25 cellular contexts compared by ENCODE assay signal in the genomic region with DNA sequence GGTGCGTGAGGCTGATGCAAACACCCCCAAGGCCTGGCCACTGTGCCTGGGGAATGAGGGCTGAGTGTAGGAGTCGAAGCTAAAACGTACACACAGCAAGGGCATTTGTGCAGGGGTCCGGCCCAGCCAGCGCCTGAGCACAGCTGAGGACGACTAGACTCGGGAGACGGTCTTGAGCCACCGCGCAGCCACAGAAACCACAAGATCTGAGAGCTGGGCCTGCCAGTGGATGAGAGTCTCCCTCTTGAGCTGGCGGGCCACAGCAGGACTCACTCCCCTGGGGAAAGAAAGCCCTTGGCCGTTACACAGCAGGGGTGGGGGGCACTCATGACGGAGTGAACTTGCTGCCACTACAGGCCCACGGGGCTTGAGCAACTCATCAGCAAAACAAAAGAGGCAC. TPM values are rescaled to one million over a fixed set of nuclear protein-coding genes. Genes with fewer than 3 reads are reported as not detected.
A peak's percentile ranks its signal among the peaks of the same experiment; 100 is the strongest.
DNase-seq lines count a peak whose midpoint lies in the region; ATAC-seq, FAIRE-seq and TF ChIP-seq lines count a peak whose summit lies in the region.
"Had no signal": no experiment of that assay in that cellular context is flagged by ENCODE, and none has a peak within 500 bp of the region (broad histone marks: within the 10 kb centered on the region; RNA-seq: fewer than 3 reads in every experiment).

No MANE protein-coding gene starts in this region.

- peaks cover 9% of the 10 kb centered on the region for H3K36me3 Mint-ChIP-seq in WTC11
- H3K36me3 Mint-ChIP-seq in stimulated activated effector memory CD8-positive, alpha-beta T cell treated with anti-CD3 and anti-CD28 coated beads, Interleukin-12 subunit alpha, Interleukin-12 subunit beta, amount 100 ng/mL, for 72 hours, result peaks cover 40% of the 10 kb centered on the region

- no peaks in the 10 kb centered on the region for H3K27me3 Mint-ChIP-seq in WTC11 (ENCODE audit: low read depth)
- H3K27me3 Mint-ChIP-seq: activated naive CD4-positive, alpha-beta T cell treated with anti-CD3 and anti-CD28 coated beads, Interleukin-2, amount 50 U/mL, for 24 hours; progenitor cell of endocrine pancreas; stimulated activated naive B cell treated with anti-CD40 and anti-IgM and Interleukin-4, amounts not matched to agents 10 μg/mL and 1 μg/mL and 100 μg/mL, for 72 hours had no signal

- H3K4me1 Mint-ChIP-seq in WTC11, result peaks cover 65% of the 10 kb centered on the region
- H3K4me1 Mint-ChIP-seq in stimulated activated effector memory CD8-positive, alpha-beta T cell treated with anti-CD3 and anti-CD28 coated beads, Interleukin-12 subunit alpha, Interleukin-12 subunit beta, amount 100 ng/mL, for 72 hours, result peaks cover 6% of the 10 kb centered on the region

- no peak for TF ChIP-seq CTCF in DOHH2 (IDR thresholded peaks at IDR 0.05; ENCODE audit: low read depth, low read length, poor library complexity, severe bottlenecking)
- TF ChIP-seq CTCF in WTC11 (IDR thresholded peaks at IDR 0.05), result no peak

- H4K8ac ChIP-seq in mesendoderm (ENCODE audit: low read depth, low read length), result no peak overlapping the region

- H2BK120ac ChIP-seq in mesendoderm (ENCODE audit: low read depth, low read length), result no peak overlapping the region

- H4K5ac ChIP-seq in mesendoderm (ENCODE audit: low read length), result no peak overlapping the region

- FAIRE-seq in GM12891 (lab: Jason Lieb, UNC), result no peak
- FAIRE-seq: astrocyte, G401.6 had no signal

- WGBS in mesendoderm (ENCODE audit: extremely low coverage, insufficient coverage, low lambda C conversion rate), result no CpG with 5 or more reads among the region's 14 CpGs

- POLR2A ChIA-PET in WTC11 (lab: Charles Lee), result interaction anchor here (0.9 kb wide), 1 partner anchor 28 kb away, joined by 3 read pairs; no protein-coding TSS in a partner anchor

- H3K56ac ChIP-seq in mesendoderm (ENCODE audit: low read length), result peak overlapping the region; percentile 40

- H4K20me1 ChIP-seq in DOHH2 (ENCODE audit: control insufficient read depth, insufficient read depth, low read depth, low read length), result no peaks in the 10 kb centered on the region

- CTCF ChIA-PET in WTC11 (lab: Charles Lee), result interaction anchor here (0.8 to 2.9 kb wide), 9 partner anchors 10 to 55 kb away, joined by 3 to 16 read pairs (median 4); no protein-coding TSS in a partner anchor

- H3K9me3 Mint-ChIP-seq in WTC11, result no peaks in the 10 kb centered on the region
- no peaks in the 10 kb centered on the region for H3K9me3 Mint-ChIP-seq in stimulated activated effector memory CD8-positive, alpha-beta T cell treated with anti-CD3 and anti-CD28 coated beads, Interleukin-12 subunit alpha, Interleukin-12 subunit beta, amount 100 ng/mL, for 72 hours
- H3K9me3 Mint-ChIP-seq: activated naive CD4-positive, alpha-beta T cell treated with anti-CD3 and anti-CD28 coated beads, Interleukin-2, amount 50 U/mL, for 24 hours; activated T-cell treated with anti-CD3 and anti-CD28 coated beads, Interleukin-2, amount 50 U/mL, for 72 hours; neural crest cell; stimulated activated naive B cell treated with anti-CD40 and anti-IgM and Interleukin-4, amounts not matched to agents 10 μg/mL and 1 μg/mL and 100 μg/mL, for 72 hours had no signal

- H3K9me3 ChIP-seq in DOHH2 (ENCODE audit: control insufficient read depth, insufficient read depth, low read length), result no peaks in the 10 kb centered on the region
- H3K9me3 ChIP-seq in HAP-1, result no peaks in the 10 kb centered on the region
- H3K9me3 ChIP-seq: mucosa of descending colon, thoracic aorta had no signal

- H3K4ac ChIP-seq in mesendoderm (ENCODE audit: low read depth, low read length), result no peak overlapping the region

- peaks cover 5% of the 10 kb centered on the region for H3K79me1 ChIP-seq in mesendoderm (ENCODE audit: low read length)

- H3K4me1 ChIP-seq in DOHH2 (ENCODE audit: control insufficient read depth, low read length) (peaks cover 62% of the 10 kb centered on the region), HAP-1 (peaks cover 10% of the 10 kb centered on the region), mesendoderm (ENCODE audit: control insufficient read depth, low read depth, low read length) (no peaks in the 10 kb centered on the region)

- H3K27ac ChIP-seq in DOHH2 (ENCODE audit: low read depth, low read length), result peak overlapping the region; percentile 78
- peak overlapping the region; percentile 23 for H3K27ac ChIP-seq in mesendoderm (ENCODE audit: low read depth, low read length)
- H3K27ac ChIP-seq: thoracic aorta had no signal

- H3K4me2 ChIP-seq in DOHH2 (ENCODE audit: low read length), result peak overlapping the region; percentile 79
- H3K4me2 ChIP-seq in mesendoderm (ENCODE audit: low read length), result no peak overlapping the region

- H3K4me3 Mint-ChIP-seq in WTC11, result no peak overlapping the region
- H3K4me3 Mint-ChIP-seq in stimulated activated effector memory CD8-positive, alpha-beta T cell treated with anti-CD3 and anti-CD28 coated beads, Interleukin-12 subunit alpha, Interleukin-12 subunit beta, amount 100 ng/mL, for 72 hours, result no peak overlapping the region
- H3K4me3 Mint-ChIP-seq: activated naive CD4-positive, alpha-beta T cell treated with anti-CD3 and anti-CD28 coated beads, Interleukin-2, amount 50 U/mL, for 24 hours; activated T-cell treated with anti-CD3 and anti-CD28 coated beads, Interleukin-2, amount 50 U/mL, for 72 hours; neural crest cell; stimulated activated naive B cell treated with anti-CD40 and anti-IgM and Interleukin-4, amounts not matched to agents 10 μg/mL and 1 μg/mL and 100 μg/mL, for 72 hours had no signal

- H3K27me3 ChIP-seq in DOHH2 (ENCODE audit: control insufficient read depth, low read length) (no peaks in the 10 kb centered on the region), HAP-1 (ENCODE audit: low read depth) (no peaks in the 10 kb centered on the region), mesendoderm (ENCODE audit: insufficient read depth, low read length, poor library complexity) (no peaks in the 10 kb centered on the region)

- no peak overlapping the region for H2BK15ac ChIP-seq in mesendoderm (replicated peaks; ENCODE audit: low read depth)

- H3K79me2 ChIP-seq in DOHH2 (ENCODE audit: control insufficient read depth, low read length), result peaks cover 25% of the 10 kb centered on the region
- H3K79me2 ChIP-seq in mesendoderm (ENCODE audit: control insufficient read depth, insufficient read depth, low read length), result no peaks in the 10 kb centered on the region

- peak overlapping the region; percentile 30 for H3K9ac ChIP-seq in mesendoderm (ENCODE audit: low read length)

- H3K36me3 ChIP-seq in DOHH2 (ENCODE audit: control insufficient read depth, low read length) (peaks cover 36% of the 10 kb centered on the region), HAP-1 (replicated peaks) (peaks cover 27% of the 10 kb centered on the region), mesendoderm (ENCODE audit: control insufficient read depth, insufficient read depth, low read length) (no peaks in the 10 kb centered on the region)
- H3K36me3 ChIP-seq: thoracic aorta had no signal

- no peak overlapping the region for H2AK5ac ChIP-seq in mesendoderm (ENCODE audit: low read length)

- no peaks in the 10 kb centered on the region for H3K9me2 ChIP-seq in DOHH2 (replicated peaks; ENCODE audit: control insufficient read depth, low read length)

- peak overlapping the region; percentile 86 for H3K27ac Mint-ChIP-seq in WTC11
- H3K27ac Mint-ChIP-seq in stimulated activated effector memory CD8-positive, alpha-beta T cell treated with anti-CD3 and anti-CD28 coated beads, Interleukin-12 subunit alpha, Interleukin-12 subunit beta, amount 100 ng/mL, for 72 hours, result no peak overlapping the region
- H3K27ac Mint-ChIP-seq: activated naive CD4-positive, alpha-beta T cell treated with anti-CD3 and anti-CD28 coated beads, Interleukin-2, amount 50 U/mL, for 24 hours; activated T-cell treated with anti-CD3 and anti-CD28 coated beads, Interleukin-2, amount 50 U/mL, for 72 hours; progenitor cell of endocrine pancreas had no signal

- H3K18ac ChIP-seq in mesendoderm (ENCODE audit: low read length), result no peak overlapping the region

- peaks cover 14% of the 10 kb centered on the region for H3F3A ChIP-seq in DOHH2 (ENCODE audit: control insufficient read depth, insufficient read depth)

- H2BK5ac ChIP-seq in mesendoderm (ENCODE audit: low read length), result no peak overlapping the region

- ATAC-seq in WTC11 (no peak), HG02852 (IDR thresholded peaks at IDR 0.05; ENCODE audit: unreplicated experiment) (no peak)
- no peak for ATAC-seq in stimulated activated effector memory CD8-positive, alpha-beta T cell treated with anti-CD3 and anti-CD28 coated beads, Interleukin-12 subunit alpha, Interleukin-12 subunit beta, amount 100 ng/mL, for 72 hours
- ATAC-seq: activated T-cell treated with anti-CD3 and anti-CD28 coated beads, Interleukin-2, amount 50 U/mL, for 72 hours; left ventricle myocardium superior; mucosa of descending colon; stimulated activated naive B cell treated with anti-CD40 and anti-IgM and Interleukin-4, amounts not matched to agents 10 μg/mL and 1 μg/mL and 100 μg/mL, for 72 hours had no signal

- DNase-seq in HAP-1 (ENCODE audit: low spot score in 2 of 2) (peak; percentile 17 to 41), WTC11 (ENCODE audit: low spot score) (peak; percentile 40), mesendoderm (no peak), RPMI8226 (no peak), GM12891 (ENCODE audit: insufficient read length, low spot score) (no peak)
- no peak for DNase-seq in stimulated activated effector memory CD8-positive, alpha-beta T cell treated with anti-CD3 and anti-CD28 coated beads, Interleukin-12 subunit alpha, Interleukin-12 subunit beta, amount 100 ng/mL, for 72 hours (ENCODE audit: low spot score in 2 of 2)
- DNase-seq: activated CD4-positive, alpha-beta T cell treated with anti-CD3 and anti-CD28 coated beads for 48 hours; activated T-cell treated with anti-CD3 and anti-CD28 coated beads, Interleukin-2, amount 50 U/mL, for 72 hours; effector CD4-positive, alpha-beta T cell; erythroblast; foreskin fibroblast; left ventricle myocardium superior; mucosa of descending colon; NCI-H1436; NCI-H2171; NCI-H69; stimulated activated naive B cell treated with anti-CD40 and anti-IgM and Interleukin-4, amounts not matched to agents 10 μg/mL and 1 μg/mL and 100 μg/mL, for 72 hours had no signal

- H3K4me3 ChIP-seq in DOHH2 (ENCODE audit: low read length) (peak overlapping the region; percentile 67), HAP-1 (no peak overlapping the region), mesendoderm (ENCODE audit: low read length) (no peak overlapping the region)
- H3K4me3 ChIP-seq: mucosa of descending colon, thoracic aorta had no signal

- TF ChIP-seq POLR2A in GM12891 (IDR thresholded peaks at IDR 0.05; ENCODE audit: low read depth, low read length), result no peak

- no peak overlapping the region for H3K23ac ChIP-seq in mesendoderm (ENCODE audit: low read length)

- in situ Hi-C loops in HAP-1 (cut with MboI; ENCODE audit: low sequenced_read_pairs), result no loop called here

TF ChIP-seq in GM12891, 5 proteins besides CTCF, POLR2A, EP300 and RAD21 (continues in another document):
- TF ChIP-seq PAX5 (IDR thresholded peaks at IDR 0.05; ENCODE audit: insufficient read depth, low read length, severe bottlenecking), result no peak

RNA-seq across cellular contexts. Expression of a gene that starts 23.0 kb away (rescaled TPM):
- total RNA-seq in WTC11 (2021), result 21.1 to 23.2 TPM (median 22.7 TPM) in 3 replicates
- polyA plus RNA-seq in mesendoderm (2013, experiment 1 of 2), result 18.4 TPM
- 16.4 TPM for polyA plus RNA-seq in mesendoderm (2013, experiment 2 of 2)
- 3.3 TPM for polyA plus RNA-seq in GM12891 (2012; ENCODE audit: low read depth, missing spikeins)

RNA-seq across cellular contexts. Expression of a gene that starts 55.8 kb away (rescaled TPM):
- total RNA-seq in WTC11 (2021), result 1,744 to 1,783 TPM (median 1,745 TPM) in 3 replicates
- polyA plus RNA-seq in mesendoderm (2013, experiment 1 of 2), result 1,102 TPM
- 1,097 TPM for polyA plus RNA-seq in mesendoderm (2013, experiment 2 of 2)
- polyA plus RNA-seq in GM12891 (2012; ENCODE audit: low read depth, missing spikeins), result 1,629 TPM

Comparison
In these comparisons a context has a peak if more than half of its experiments do, and no peak if none do; other contexts are left out.
1. DNase-seq: peak in HAP-1 (2 of 2) and WTC11 (single experiment); none in mesendoderm (single experiment), RPMI8226 (single experiment), stimulated activated effector memory CD8-positive, alpha-beta T cell treated with anti-CD3 and anti-CD28 coated beads, Interleukin-12 subunit alpha, Interleukin-12 subunit beta, amount 100 ng/mL, for 72 hours (0 of 2) and GM12891 (single experiment).